ENCODE assay signal across 8 cellular contexts in the genomic region with DNA sequence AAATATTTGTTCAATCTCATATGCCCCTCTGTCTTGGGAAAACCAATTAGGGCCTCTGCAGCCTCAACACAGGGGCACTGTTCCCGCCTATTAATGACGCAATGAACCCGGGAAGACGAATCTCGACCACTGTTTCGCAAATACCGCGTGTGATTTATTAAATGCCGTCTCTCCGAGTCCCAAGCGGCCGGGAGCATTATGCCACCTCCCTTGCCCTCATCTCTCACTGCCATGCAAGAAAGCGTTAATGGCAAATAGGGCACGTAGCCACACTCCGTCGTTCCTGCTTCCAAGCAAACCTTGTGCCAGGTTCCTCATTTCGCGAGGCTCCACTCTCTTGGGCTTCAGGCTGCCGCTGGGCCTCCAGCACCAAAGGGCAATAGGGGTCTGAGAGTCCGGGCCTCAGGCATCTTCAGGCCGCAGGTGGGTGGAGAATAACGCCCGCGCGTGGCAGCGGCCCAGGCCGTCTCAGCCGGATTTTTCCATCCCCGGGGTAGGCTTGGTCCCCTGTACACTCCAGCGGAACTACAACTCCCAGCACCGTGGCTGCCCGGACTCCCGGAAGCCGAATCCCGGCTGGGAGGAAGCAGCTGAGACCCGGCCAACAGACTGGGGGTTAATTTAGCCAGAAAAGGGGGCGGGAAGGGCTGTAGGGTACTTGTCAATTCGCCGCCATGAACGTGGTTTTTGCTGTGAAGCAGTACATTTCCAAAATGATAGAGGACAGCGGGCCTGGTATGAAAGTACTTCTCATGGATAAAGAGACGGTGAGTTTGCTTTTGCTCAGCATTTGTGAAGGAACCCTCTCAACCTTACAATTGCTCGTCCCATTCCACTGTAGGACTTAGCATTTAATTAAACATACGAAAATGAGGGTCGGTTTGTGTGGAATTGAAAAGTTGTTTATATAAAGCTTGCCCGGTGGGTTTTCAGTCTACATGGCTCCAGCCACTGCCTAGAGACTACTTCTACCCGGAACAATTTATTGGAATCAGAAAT. TPM values are rescaled to one million over a fixed set of nuclear protein-coding genes. Genes with fewer than 3 reads are reported as not detected.
A peak's percentile ranks its signal among the peaks of the same experiment; 100 is the strongest.
DNase-seq lines count a peak whose midpoint lies in the region; ATAC-seq lines count a peak whose summit lies in the region.

A gene with protein sequence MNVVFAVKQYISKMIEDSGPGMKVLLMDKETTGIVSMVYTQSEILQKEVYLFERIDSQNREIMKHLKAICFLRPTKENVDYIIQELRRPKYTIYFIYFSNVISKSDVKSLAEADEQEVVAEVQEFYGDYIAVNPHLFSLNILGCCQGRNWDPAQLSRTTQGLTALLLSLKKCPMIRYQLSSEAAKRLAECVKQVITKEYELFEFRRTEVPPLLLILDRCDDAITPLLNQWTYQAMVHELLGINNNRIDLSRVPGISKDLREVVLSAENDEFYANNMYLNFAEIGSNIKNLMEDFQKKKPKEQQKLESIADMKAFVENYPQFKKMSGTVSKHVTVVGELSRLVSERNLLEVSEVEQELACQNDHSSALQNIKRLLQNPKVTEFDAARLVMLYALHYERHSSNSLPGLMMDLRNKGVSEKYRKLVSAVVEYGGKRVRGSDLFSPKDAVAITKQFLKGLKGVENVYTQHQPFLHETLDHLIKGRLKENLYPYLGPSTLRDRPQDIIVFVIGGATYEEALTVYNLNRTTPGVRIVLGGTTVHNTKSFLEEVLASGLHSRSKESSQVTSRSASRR (plus strand): TSS at position 593 of the 999 bp plus-strand sequence. CDS start 82 bp downstream, at position 675.

- H3K36me3 ChIP-seq in CD4-positive, CD25-positive, alpha-beta regulatory T cell (ENCODE audit: control insufficient read depth, insufficient read depth, low read length), result no peaks in the 10 kb centered on the region
- H3K36me3 ChIP-seq in mesenchymal stem cell (ENCODE audit: control insufficient read depth in 1 of 2, insufficient read depth in 2 of 2, low read depth in 1 of 2, low read length in 2 of 2), result peaks cover 2 to 20% of the 10 kb centered on the region in 2 experiments

- DNase-seq in CD4-positive, CD25-positive, alpha-beta regulatory T cell, result peak; percentile 67 to 92 (median 74)
- DNase-seq in HS-27A (ENCODE audit: low read depth) (peak; percentile 88), NK-92 (lab: John Stamatoyannopoulos, UW; ENCODE audit: unreplicated experiment) (peak; percentile 24), mesenchymal stem cell (peak; percentile 96)
- DNase-seq in effector memory CD8-positive, alpha-beta T cell, result peak; percentile 59 to 69 (median 60)
- DNase-seq in stimulated activated CD8-positive, alpha-beta memory T cell treated with anti-CD3 and anti-CD28 coated beads, Interleukin-12 subunit alpha, Interleukin-12 subunit beta, amount 100 ng/mL, for 4 hours (ENCODE audit: low read depth), result peak; percentile 71

- no peaks in the 10 kb centered on the region for H3K27me3 Mint-ChIP-seq in CD4-positive, CD25-positive, alpha-beta regulatory T cell
- no peaks in the 10 kb centered on the region for H3K27me3 Mint-ChIP-seq in effector memory CD8-positive, alpha-beta T cell

- H3K23ac ChIP-seq in mesenchymal stem cell (ENCODE audit: low read length in 2 of 2), result no peak within 1 kb of the TSS

- peak within 1 kb of the TSS; percentile 98 for H3K4me3 ChIP-seq in CD4-positive, CD25-positive, alpha-beta regulatory T cell (ENCODE audit: low read depth, low read length)
- peak within 1 kb of the TSS; percentile 67 to 89 for H3K4me3 ChIP-seq in mesenchymal stem cell (ENCODE audit: insufficient read depth in 1 of 2, low read depth in 1 of 2, low read length in 2 of 2)

- no peak within 1 kb of the TSS for H2BK5ac ChIP-seq in mesenchymal stem cell (ENCODE audit: low read depth, low read length, poor library complexity, severe bottlenecking)

- H2BK15ac ChIP-seq in mesenchymal stem cell (ENCODE audit: low read depth, poor library complexity, severe bottlenecking), result peak within 1 kb of the TSS; percentile 90

- H2AFZ ChIP-seq in mesenchymal stem cell (ENCODE audit: low read depth, low read length), result peak within 1 kb of the TSS; percentile 84

- H4K91ac ChIP-seq in mesenchymal stem cell (ENCODE audit: low read length), result peak within 1 kb of the TSS; percentile 83

- H2BK12ac ChIP-seq in mesenchymal stem cell (ENCODE audit: low read length in 2 of 2), result no peak within 1 kb of the TSS

- H2AK5ac ChIP-seq in mesenchymal stem cell (ENCODE audit: low read length, severe bottlenecking), result no peak within 1 kb of the TSS

- ATAC-seq in CD4-positive, CD25-positive, alpha-beta regulatory T cell (ENCODE audit: low read depth in 2 of 2), result peak; percentile 95
- ATAC-seq in GM19452 (IDR thresholded peaks at IDR 0.05; ENCODE audit: unreplicated experiment), result peak; percentile 87
- ATAC-seq in effector memory CD8-positive, alpha-beta T cell (replicated peaks), result peak; percentile 90

- H3K79me1 ChIP-seq in mesenchymal stem cell (replicated peaks; ENCODE audit: low read length, poor library complexity, severe bottlenecking), result peaks cover 4% of the 10 kb centered on the region

- peak within 1 kb of the TSS; percentile 63 for H4K8ac ChIP-seq in mesenchymal stem cell (ENCODE audit: low read length)

- H3K9me3 ChIP-seq in CD4-positive, CD25-positive, alpha-beta regulatory T cell (ENCODE audit: control insufficient read depth in 2 of 2, low read length in 2 of 2), result no peaks in the 10 kb centered on the region
- H3K9me3 ChIP-seq in mesenchymal stem cell (ENCODE audit: control insufficient read depth, low read length), result no peaks in the 10 kb centered on the region

- peaks cover 26 to 41% (median 34%) of the 10 kb centered on the region in 4 donors for H3K4me1 Mint-ChIP-seq in CD4-positive, CD25-positive, alpha-beta regulatory T cell
- H3K4me1 Mint-ChIP-seq in effector memory CD8-positive, alpha-beta T cell (ENCODE audit: low read depth in 2 of 2), result peaks cover 10 to 19% of the 10 kb centered on the region in 2 donors

- H3K4ac ChIP-seq in mesenchymal stem cell (ENCODE audit: low read depth in 1 of 2, low read length in 2 of 2), result peak within 1 kb of the TSS; percentile 29 to 44

- H3K4me1 ChIP-seq in CD4-positive, CD25-positive, alpha-beta regulatory T cell (ENCODE audit: control insufficient read depth, insufficient read depth, low read length, poor library complexity, severe bottlenecking), result peaks cover 16% of the 10 kb centered on the region
- H3K4me1 ChIP-seq in mesenchymal stem cell (ENCODE audit: control insufficient read depth, insufficient read depth, low read depth, low read length), result no peaks in the 10 kb centered on the region

- peak within 1 kb of the TSS; percentile 92 to 97 (median 95) for H3K27ac Mint-ChIP-seq in CD4-positive, CD25-positive, alpha-beta regulatory T cell
- peak within 1 kb of the TSS; percentile 93 to 94 for H3K27ac Mint-ChIP-seq in effector memory CD8-positive, alpha-beta T cell

- peak within 1 kb of the TSS; percentile 63 for H3K27ac ChIP-seq in CD4-positive, CD25-positive, alpha-beta regulatory T cell (ENCODE audit: insufficient read depth, low read length, poor library complexity, severe bottlenecking)
- peak within 1 kb of the TSS; percentile 88 for H3K27ac ChIP-seq in mesenchymal stem cell (ENCODE audit: low read length, poor library complexity, severe bottlenecking)

- H3K4me2 ChIP-seq in mesenchymal stem cell (ENCODE audit: low read length, poor library complexity, severe bottlenecking), result peak within 1 kb of the TSS; percentile 67

- CTCF ChIA-PET in activated CD8-positive, alpha-beta memory T cell treated with anti-CD3 and anti-CD28 coated beads for 36 hours (lab: Charles Lee), result interaction anchor here (1.1 to 1.2 kb wide), 2 partner anchors 105 to 120 kb away, joined by 3 to 6 read pairs; no protein-coding TSS in a partner anchor

- H3K9me3 Mint-ChIP-seq in CD4-positive, CD25-positive, alpha-beta regulatory T cell, result peaks cover 0 to 2% (median 0%) of the 10 kb centered on the region in 7 donors
- H3K9me3 Mint-ChIP-seq in effector memory CD8-positive, alpha-beta T cell, result no peaks in the 10 kb centered on the region

- under 1% methylated on average over 44 of the region's 47 CpGs for WGBS in mesenchymal stem cell

- H3K14ac ChIP-seq in mesenchymal stem cell (ENCODE audit: low read length in 2 of 2), result peak within 1 kb of the TSS in 1 of 2 experiments; percentile 57

- H3K4me3 Mint-ChIP-seq in CD4-positive, CD25-positive, alpha-beta regulatory T cell, result peak within 1 kb of the TSS; percentile 85 to 96 (median 93)
- H3K4me3 Mint-ChIP-seq in effector memory CD8-positive, alpha-beta T cell, result peak within 1 kb of the TSS; percentile 95

- POLR2A ChIA-PET in activated CD8-positive, alpha-beta memory T cell treated with anti-CD3 and anti-CD28 coated beads for 36 hours (lab: Charles Lee), result interaction anchor here (0.7 to 3.7 kb wide), 3 partner anchors 82 to 181 kb away, joined by 3 to 15 read pairs (median 4); a partner anchor contains a TSS

- peak within 1 kb of the TSS; percentile 87 to 98 for H3K18ac ChIP-seq in mesenchymal stem cell (ENCODE audit: low read depth in 1 of 2, low read length in 2 of 2)

- H2BK120ac ChIP-seq in mesenchymal stem cell (ENCODE audit: low read depth, low read length), result peak within 1 kb of the TSS; percentile 93

- peak within 1 kb of the TSS; percentile 97 for H3K9ac ChIP-seq in mesenchymal stem cell (ENCODE audit: low read length)

- no peaks in the 10 kb centered on the region for H3K27me3 ChIP-seq in CD4-positive, CD25-positive, alpha-beta regulatory T cell (ENCODE audit: control insufficient read depth, insufficient read depth, low read length)
- H3K27me3 ChIP-seq in mesenchymal stem cell (ENCODE audit: control insufficient read depth in 1 of 2, insufficient read depth in 1 of 2, low read length in 2 of 2), result no peaks in the 10 kb centered on the region

- H3K36me3 Mint-ChIP-seq in CD4-positive, CD25-positive, alpha-beta regulatory T cell, result peaks cover 6% of the 10 kb centered on the region
- peaks cover 10% of the 10 kb centered on the region for H3K36me3 Mint-ChIP-seq in effector memory CD8-positive, alpha-beta T cell (ENCODE audit: insufficient read depth)

RNA-seq across cellular contexts. Expression of the gene that starts here (rescaled TPM):
- total RNA-seq in CD4-positive, CD25-positive, alpha-beta regulatory T cell, result 23.4 TPM
- polyA plus RNA-seq in CD4-positive, CD25-positive, alpha-beta regulatory T cell, result 10 to 100 TPM; 25.8 to 27.8 (median 26.3) TPM
- 10 to 100 TPM; 25.7 to 27.0 TPM for total RNA-seq in activated CD8-positive, alpha-beta memory T cell treated with anti-CD3 and anti-CD28 coated beads for 36 hours
- 23.9 TPM for polyA plus RNA-seq in mesenchymal stem cell (2013, experiment 1 of 2)
- 24.6 TPM for polyA plus RNA-seq in mesenchymal stem cell (2013, experiment 2 of 2)

Comparison
In these comparisons a context has a peak if more than half of its experiments do, and no peak if none do; other contexts are left out.
1. Peak in every context shown above with its lines: DNase-seq, ATAC-seq, H3K4me3 ChIP-seq and H3K27ac ChIP-seq.
2. DNase-seq: peak in every context shown above with its lines; median percentile 96 in mesenchymal stem cell; 88 in HS-27A; 74 in CD4-positive, CD25-positive, alpha-beta regulatory T cell; 71 in stimulated activated CD8-positive, alpha-beta memory T cell treated with anti-CD3 and anti-CD28 coated beads, Interleukin-12 subunit alpha, Interleukin-12 subunit beta, amount 100 ng/mL, for 4 hours; 60 in effector memory CD8-positive, alpha-beta T cell; 24 in NK-92.